ENCODE assay signal across 18 cellular contexts in the genomic region with DNA sequence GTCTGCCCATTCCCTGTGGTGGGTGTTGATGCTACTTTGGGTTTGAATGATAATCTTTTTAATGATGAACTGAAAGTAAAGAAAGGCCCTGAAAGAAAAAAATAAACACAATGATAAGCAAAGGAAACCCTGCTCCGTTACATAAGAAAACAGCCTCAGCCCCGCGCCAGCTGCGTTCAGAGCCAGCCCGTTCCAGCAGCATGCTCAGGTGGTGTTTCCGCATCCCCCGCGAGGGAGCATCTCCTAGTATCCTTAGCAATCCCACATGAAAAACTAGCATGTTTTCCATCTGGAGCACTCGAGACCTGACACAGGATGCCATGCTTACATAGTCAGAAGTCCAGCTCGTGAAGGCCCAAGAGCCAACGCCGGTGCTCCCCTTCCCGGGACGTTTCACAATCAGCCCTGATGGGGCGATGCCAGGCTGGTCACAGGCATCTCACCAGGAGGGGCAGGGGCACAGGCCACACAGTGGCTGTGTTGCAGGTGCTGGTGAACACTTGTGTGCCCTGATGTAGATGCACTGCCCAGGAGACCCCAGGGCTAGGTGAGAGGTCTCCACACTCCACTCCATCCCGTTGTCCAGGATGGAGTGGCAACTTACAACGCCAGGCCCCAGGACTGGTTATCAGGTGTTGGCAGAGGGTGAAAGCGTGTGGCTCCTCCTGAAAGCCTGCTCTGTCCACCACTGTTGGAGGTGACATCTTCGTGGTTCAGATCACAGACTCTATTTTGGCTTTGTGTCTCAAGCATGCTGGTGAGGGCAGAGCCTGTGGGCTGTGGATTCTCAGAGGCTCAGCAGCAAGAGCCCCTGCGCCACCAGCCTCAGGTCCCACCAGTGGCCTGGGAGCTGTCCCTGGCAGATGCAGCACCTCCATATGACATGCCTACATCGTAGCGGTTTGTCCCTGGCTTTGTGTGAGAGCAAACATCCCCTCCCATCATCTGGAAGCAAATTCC.
"Had no signal": no experiment of that assay in that cellular context is flagged by ENCODE, and none has a peak within 500 bp of the region (broad histone marks: within the 10 kb centered on the region; RNA-seq: fewer than 3 reads in every experiment).

No MANE protein-coding gene starts in this region.

- H3K79me2 ChIP-seq: hepatocyte had no signal

- H3K27me3 Mint-ChIP-seq: activated CD4-positive, alpha-beta memory T cell treated with anti-CD3 and anti-CD28 coated beads for 36 hours; activated CD4-positive, alpha-beta T cell treated with anti-CD3 and anti-CD28 coated beads for 36 hours had no signal

- H3K27ac Mint-ChIP-seq: activated CD4-positive, alpha-beta memory T cell treated with anti-CD3 and anti-CD28 coated beads for 36 hours; activated CD4-positive, alpha-beta T cell treated with anti-CD3 and anti-CD28 coated beads for 36 hours; activated naive CD4-positive, alpha-beta T cell treated with anti-CD3 and anti-CD28 coated beads, Interleukin-2, amount 50 U/mL, for 72 hours; naive thymus-derived CD4-positive, alpha-beta T cell; T-helper 2 cell treated with Interferon-gamma antibody and Interleukin-4, amounts not matched to agents 5 μg/mL and 100 μg/mL, for 36 hours had no signal

- H3K36me3 ChIP-seq: adrenal gland, neural progenitor cell, ovary, thyroid gland, uterus had no signal

- ATAC-seq: activated CD4-positive, alpha-beta T cell treated with anti-CD3 and anti-CD28 coated beads for 36 hours; activated naive CD4-positive, alpha-beta T cell treated with anti-CD3 and anti-CD28 coated beads, Interleukin-2, amount 50 U/mL, for 72 hours; left lobe of liver had no signal

- H3K4me3 Mint-ChIP-seq: activated CD4-positive, alpha-beta memory T cell treated with anti-CD3 and anti-CD28 coated beads for 36 hours; activated CD4-positive, alpha-beta T cell treated with anti-CD3 and anti-CD28 coated beads for 36 hours; naive thymus-derived CD4-positive, alpha-beta T cell; T-helper 2 cell treated with Interferon-gamma antibody and Interleukin-4, amounts not matched to agents 5 μg/mL and 100 μg/mL, for 36 hours had no signal

- H3K27me3 ChIP-seq: adrenal gland, hepatocyte, neural progenitor cell, ovary, thyroid gland, uterus had no signal

- H3K4me2 ChIP-seq: hepatocyte, neural progenitor cell had no signal

- H3K4me3 ChIP-seq: adrenal gland, hepatocyte, neural progenitor cell, ovary, SK-N-MC, thyroid gland, uterus had no signal

- H3K27ac ChIP-seq: adrenal gland, epithelial cell of prostate, hepatocyte, neural progenitor cell, ovary, SK-N-MC, thyroid gland, uterus had no signal

- H2AFZ ChIP-seq: hepatocyte, neural progenitor cell had no signal

- H3K9me3 ChIP-seq: adrenal gland, ovary, thyroid gland, uterus had no signal

- H3K36me3 Mint-ChIP-seq: activated CD4-positive, alpha-beta memory T cell treated with anti-CD3 and anti-CD28 coated beads for 36 hours; naive thymus-derived CD4-positive, alpha-beta T cell; neural progenitor cell had no signal

- H3K4me1 Mint-ChIP-seq: activated CD4-positive, alpha-beta T cell treated with anti-CD3 and anti-CD28 coated beads for 36 hours; naive thymus-derived CD4-positive, alpha-beta T cell had no signal

- H3K9me3 Mint-ChIP-seq: neural progenitor cell had no signal

- H3K4me1 ChIP-seq: adrenal gland, neural progenitor cell, thyroid gland, uterus had no signal

- H3K9ac ChIP-seq: neural progenitor cell had no signal

- DNase-seq: activated CD4-positive, alpha-beta memory T cell treated with anti-CD3 and anti-CD28 coated beads for 36 hours; activated CD4-positive, alpha-beta T cell treated with anti-CD3 and anti-CD28 coated beads for 36 hours; activated gamma-delta T cell; foreskin fibroblast; naive thymus-derived CD4-positive, alpha-beta T cell; ovary; stimulated activated CD8-positive, alpha-beta memory T cell treated with anti-CD3 and anti-CD28 coated beads, Interleukin-4, amount 100 ng/mL, for 48 hours; stimulated activated naive CD4-positive, alpha-beta T cell; thyroid gland; uterus had no signal
